In the genomic region with DNA sequence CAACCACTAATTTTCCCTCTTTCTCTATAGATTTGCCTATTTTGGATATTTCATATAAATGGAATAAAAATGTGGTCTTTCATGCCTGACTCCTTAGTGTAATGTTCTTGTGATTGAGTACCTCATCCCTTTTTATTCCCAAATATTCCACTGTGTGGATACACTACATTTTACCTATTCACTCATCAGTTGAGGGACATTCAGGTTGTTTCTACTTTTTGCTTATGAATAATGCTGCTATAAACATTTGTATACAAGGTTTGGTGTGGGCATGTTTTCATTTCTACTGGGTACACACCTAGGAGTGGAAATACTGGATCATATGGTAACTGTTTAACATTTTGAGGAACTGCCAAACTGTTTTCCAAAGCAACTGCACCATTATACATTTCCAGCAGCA, we compare ENCODE assay signal across 21 cellular contexts. TPM values are rescaled to one million over a fixed set of nuclear protein-coding genes. Genes with fewer than 3 reads are reported as not detected.
DNase-seq lines count a peak whose midpoint lies in the region; ATAC-seq and TF ChIP-seq lines count a peak whose summit lies in the region.
"Had no signal": no experiment of that assay in that cellular context is flagged by ENCODE, and none has a peak within 500 bp of the region (broad histone marks: within the 10 kb centered on the region; RNA-seq: fewer than 3 reads in every experiment).

No MANE protein-coding gene starts in this region.

- H3K9me3 ChIP-seq in right atrium auricular region (no peaks in the 10 kb centered on the region), right cardiac atrium (ENCODE audit: control insufficient read depth, low read length) (no peaks in the 10 kb centered on the region)
- H3K9me3 ChIP-seq in effector memory CD4-positive, alpha-beta T cell (ENCODE audit: control insufficient read depth, low read length) = no peaks in the 10 kb centered on the region
- H3K9me3 ChIP-seq: BE2C, MG63, Peyer's patch, SJCRH30, upper lobe of right lung had no signal

- ATAC-seq in right cardiac atrium (no peak), memory B cell (ENCODE audit: low read depth) (no peak)
- ATAC-seq: natural killer cell treated with Interleukin-12 subunit alpha and Interleukin-12 subunit beta and Interleukin-15 and Interleukin-18, amount 100 ng/mL, for 72 hours; upper lobe of right lung had no signal

- DNase-seq in right atrium auricular region (ENCODE audit: low spot score) (no peak), right cardiac atrium (no peak), memory B cell (ENCODE audit: low spot score in 2 of 2) (no peak), RWPE1 (ENCODE audit: low spot score) (no peak), posterior vena cava (ENCODE audit: low spot score) (no peak), activated gamma-delta T cell (lab: John Stamatoyannopoulos, UW) (no peak)
- no peak for DNase-seq in effector memory CD4-positive, alpha-beta T cell
- DNase-seq: activated naive CD4-positive, alpha-beta T cell treated with anti-CD3 and anti-CD28 coated beads, Interleukin-2, amount 50 U/mL, for 16 hours; aorta; BE2C; caudate nucleus; islet precursor cell; MG63; NCI-H146; NCI-H510A treated with DMSO at 0.1 percent for 48 hours; Peyer's patch; posterior cingulate gyrus; SJCRH30; upper lobe of right lung had no signal

- peak overlapping the region; percentile 56 for H3K27ac Mint-ChIP-seq in memory B cell

- no peak overlapping the region for H2AFZ ChIP-seq in KMS-11 (ENCODE audit: low read depth)

- H3K79me2 ChIP-seq in KMS-11 (ENCODE audit: insufficient read depth, low read depth) = peaks cover 94% of the 10 kb centered on the region

- H4K20me1 ChIP-seq in KMS-11 (ENCODE audit: insufficient read depth) = no peaks in the 10 kb centered on the region

- H3K27me3 ChIP-seq in right atrium auricular region (no peaks in the 10 kb centered on the region), right cardiac atrium (ENCODE audit: control insufficient read depth, insufficient read depth) (no peaks in the 10 kb centered on the region), KMS-11 (ENCODE audit: insufficient read depth, low read depth) (no peaks in the 10 kb centered on the region)
- H3K27me3 ChIP-seq in effector memory CD4-positive, alpha-beta T cell (replicated peaks; ENCODE audit: control insufficient read depth, insufficient read depth, low read length, poor library complexity, severe bottlenecking) = no peaks in the 10 kb centered on the region
- H3K27me3 ChIP-seq: BE2C, MG63, Peyer's patch, SJCRH30, upper lobe of right lung had no signal

- no peaks in the 10 kb centered on the region for H3K36me3 Mint-ChIP-seq in memory B cell
- H3K36me3 Mint-ChIP-seq: natural killer cell treated with Interleukin-12 subunit alpha and Interleukin-12 subunit beta and Interleukin-15 and Interleukin-18, amount 100 ng/mL, for 72 hours had no signal

- intact Hi-C loops in right cardiac atrium (cut with DNase I) = loop anchor here in 2 of 4 donors (10.0 kb wide), 2 partner anchors 81 to 121 kb away; no protein-coding TSS in a partner anchor
- intact Hi-C loops in posterior vena cava (cut with DNase I) = loop anchor here in 1 of 2 donors (10.0 kb wide), 1 partner anchor 71 kb away; no protein-coding TSS in a partner anchor

- H3K4me2 ChIP-seq in KMS-11 = 0 out of 2 replicates have a peak overlapping the region, but pooled peaks have one; percentile 9

- H3K27ac ChIP-seq in right atrium auricular region (peak overlapping the region; percentile 26 to 77), right cardiac atrium (ENCODE audit: low read length) (no peak overlapping the region), KMS-11 (no peak overlapping the region), RWPE1 (no peak overlapping the region)
- no peak overlapping the region for H3K27ac ChIP-seq in effector memory CD4-positive, alpha-beta T cell (ENCODE audit: insufficient read depth, low read length, poor library complexity, severe bottlenecking)
- H3K27ac ChIP-seq: Peyer's patch, SJCRH30, upper lobe of right lung had no signal

- no peak overlapping the region for H3K4me3 Mint-ChIP-seq in memory B cell
- H3K4me3 Mint-ChIP-seq: natural killer cell treated with Interleukin-12 subunit alpha and Interleukin-12 subunit beta and Interleukin-15 and Interleukin-18, amount 100 ng/mL, for 72 hours had no signal

- peaks cover 40% of the 10 kb centered on the region for H3K4me1 Mint-ChIP-seq in memory B cell

- no peaks in the 10 kb centered on the region for H3K9me3 Mint-ChIP-seq in memory B cell
- H3K9me3 Mint-ChIP-seq: natural killer cell treated with Interleukin-12 subunit alpha and Interleukin-12 subunit beta and Interleukin-15 and Interleukin-18, amount 100 ng/mL, for 72 hours had no signal

- TF ChIP-seq CTCF in right atrium auricular region (IDR thresholded peaks at IDR 0.05) = no peak
- no peak for TF ChIP-seq CTCF in KMS-11 (conservative IDR thresholded peaks at IDR 0.05; ENCODE audit: low read depth, low read length)
- no peak for TF ChIP-seq CTCF in RWPE1 (conservative IDR thresholded peaks at IDR 0.05; ENCODE audit: low read depth)

- H3K4me1 ChIP-seq in right atrium auricular region (peaks cover 0 to 67% of the 10 kb centered on the region in 2 donors), right cardiac atrium (ENCODE audit: control insufficient read depth, insufficient read depth, low read length) (peaks cover 13% of the 10 kb centered on the region), KMS-11 (ENCODE audit: low read depth, poor library complexity, severe bottlenecking) (peaks cover 51% of the 10 kb centered on the region)
- peaks cover 4% of the 10 kb centered on the region for H3K4me1 ChIP-seq in effector memory CD4-positive, alpha-beta T cell (ENCODE audit: control insufficient read depth, insufficient read depth, low read length, poor library complexity, severe bottlenecking)
- H3K4me1 ChIP-seq: BE2C, SJCRH30 had no signal

- POLR2A ChIA-PET in RWPE1 (lab: Yijun Ruan, JAX; ENCODE audit: low non-redundant PET) = no interaction called here

- H3K36me3 ChIP-seq in right atrium auricular region (no peaks in the 10 kb centered on the region), KMS-11 (ENCODE audit: insufficient read depth) (no peaks in the 10 kb centered on the region)
- H3K36me3 ChIP-seq in effector memory CD4-positive, alpha-beta T cell (ENCODE audit: control insufficient read depth, insufficient read depth, low read length) = no peaks in the 10 kb centered on the region
- H3K36me3 ChIP-seq: BE2C, Peyer's patch, SJCRH30, upper lobe of right lung had no signal

- CTCF ChIA-PET in RWPE1 (lab: Yijun Ruan, JAX) = no interaction called here

- H3K27me3 Mint-ChIP-seq in memory B cell = no peaks in the 10 kb centered on the region
- H3K27me3 Mint-ChIP-seq: natural killer cell treated with Interleukin-12 subunit alpha and Interleukin-12 subunit beta and Interleukin-15 and Interleukin-18, amount 100 ng/mL, for 72 hours had no signal

- H3K4me3 ChIP-seq in right atrium auricular region (no peak overlapping the region), right cardiac atrium (ENCODE audit: low read length) (no peak overlapping the region), KMS-11 (IDR thresholded peaks at IDR 0.05; ENCODE audit: insufficient read depth, low read depth, low read length) (no peak overlapping the region)
- no peak overlapping the region for H3K4me3 ChIP-seq in effector memory CD4-positive, alpha-beta T cell (ENCODE audit: insufficient read depth, low read depth, low read length, poor library complexity, severe bottlenecking)
- H3K4me3 ChIP-seq: MG63, Peyer's patch, SJCRH30, upper lobe of right lung had no signal

- H3K9ac ChIP-seq in KMS-11 = no peak overlapping the region

RNA-seq across cellular contexts. Expression of a gene that starts 5.1 kb away (rescaled TPM):
- 10 to 100 TPM; 14.0 to 18.0 TPM for total RNA-seq in right atrium auricular region
- 10 to 100 TPM; 16.6 to 18.6 (median 16.9) TPM for total RNA-seq in right cardiac atrium
- 21.0 TPM for polyA plus RNA-seq in right cardiac atrium
- total RNA-seq in posterior vena cava = 10 to 100 TPM; 12.6 to 12.9 TPM

RNA-seq across cellular contexts. Expression of a gene that starts 37.1 kb away (rescaled TPM):
- 10 to 100 TPM; 39.1 to 54.2 TPM for total RNA-seq in right atrium auricular region
- 10 to 100 TPM; 41.3 to 57.1 (median 45.6) TPM for total RNA-seq in right cardiac atrium
- polyA plus RNA-seq in right cardiac atrium = 16.6 TPM
- 10 to 100 TPM; 56.2 to 56.3 TPM for total RNA-seq in posterior vena cava

Comparison
In these comparisons a context has a peak if more than half of its experiments do, and no peak if none do; other contexts are left out.
1. H3K27ac ChIP-seq: peak in right atrium auricular region (2 of 2); none in right cardiac atrium (single experiment), KMS-11 (single experiment), RWPE1 (single experiment) and effector memory CD4-positive, alpha-beta T cell (single experiment).